In genomic region chr19:21835810-21836444, GRCh38 we compare ENCODE assay signal across 8 cellular contexts.
DNase-seq lines count a peak whose midpoint lies in the region; ATAC-seq and TF ChIP-seq lines count a peak whose summit lies in the region.

Gene ZNF43 (minus strand): TSS chr19:21836182. CDS start chr19:21836038, 144 bp downstream.

- H3K27me3 ChIP-seq in layer of hippocampus (ENCODE audit: control insufficient read depth, insufficient read depth, low read length): no peaks in the 10 kb centered on the region

- H3K4me3 ChIP-seq in coronary artery: peak within 1 kb of the TSS; percentile 85

- no peak for TF ChIP-seq CTCF in coronary artery (IDR thresholded peaks at IDR 0.05)

- H3K27ac ChIP-seq in coronary artery: peak within 1 kb of the TSS; percentile 86 to 94
- H3K27ac ChIP-seq in layer of hippocampus (ENCODE audit: low read depth, low read length): peak within 1 kb of the TSS; percentile 61

- ATAC-seq in GM18498 (IDR thresholded peaks at IDR 0.05; ENCODE audit: unreplicated experiment) (peak; percentile 98), HG02938 (IDR thresholded peaks at IDR 0.05; ENCODE audit: unreplicated experiment) (peak; percentile 96)

- DNase-seq in NCI-H2171 (lab: John Stamatoyannopoulos, UW) (peak; percentile 92), coronary artery (ENCODE audit: low spot score) (peak; percentile 96), NCI-H2227 (lab: John Stamatoyannopoulos, UW; ENCODE audit: unreplicated experiment) (no peak)
- peak; percentile 91 for DNase-seq in activated CD4-positive, alpha-beta T cell treated with anti-CD3 and anti-CD28 coated beads, Interleukin-2, amount 50 U/mL, for 1 hour
- peak; percentile 80 to 88 (median 84) for DNase-seq in stimulated activated CD4-positive, alpha-beta T cell treated with anti-CD3 and anti-CD28 coated beads, Interleukin-1b, Interleukin-23, amount 100 ng/mL, for 24 hours (ENCODE audit: low read depth in 4 of 4, low spot score in 1 of 4)
